ENCODE assay signal across 11 cellular contexts in genomic region chr1:164610528-164611222, GRCh38. TPM values are rescaled to one million over a fixed set of nuclear protein-coding genes. Genes with fewer than 3 reads are reported as not detected.
DNase-seq lines count a peak whose midpoint lies in the region; ATAC-seq and TF ChIP-seq lines count a peak whose summit lies in the region.
"Had no signal": no experiment of that assay in that cellular context is flagged by ENCODE, and none has a peak within 500 bp of the region (broad histone marks: within the 10 kb centered on the region; RNA-seq: fewer than 3 reads in every experiment).

No MANE protein-coding gene starts in this region.

- H3K4me2 ChIP-seq in H9 (ENCODE audit: insufficient read depth, insufficient read length, low read length) = no peak overlapping the region

- H3K27ac Mint-ChIP-seq in H9 = peak overlapping the region in 2 of 3 experiments; percentile 79 to 93; a peak in 5 of 7 replicates
- H3K27ac Mint-ChIP-seq: IgD-negative memory B cell had no signal

- no peak for ATAC-seq in HG03280 (IDR thresholded peaks at IDR 0.05; ENCODE audit: unreplicated experiment)

- H2BK20ac ChIP-seq in H9 (ENCODE audit: low read depth, low read length, poor library complexity, severe bottlenecking) = no peak overlapping the region

- H3K14ac ChIP-seq in H9 (ENCODE audit: insufficient read depth, low read length) = no peak overlapping the region

- H3K27me3 Mint-ChIP-seq in H9 (ENCODE audit: low read depth) = no peaks in the 10 kb centered on the region

- no peak overlapping the region for H3K18ac ChIP-seq in H9 (ENCODE audit: insufficient read length, low read depth, low read length)

- DNase-seq in H9 (no peak), cerebellum (ENCODE audit: low spot score) (peak; percentile 62), superior temporal gyrus (ENCODE audit: extremely low spot score) (no peak), NCI-H2171 (lab: John Stamatoyannopoulos, UW) (no peak), OCI-M1 (lab: John Stamatoyannopoulos, UW) (no peak)
- DNase-seq: brain microvascular endothelial cell, NCI-H1105 had no signal

- no peaks in the 10 kb centered on the region for H3K23me2 ChIP-seq in H9 (ENCODE audit: insufficient read length, low read depth, low read length, poor library complexity, severe bottlenecking)

- H3K36me3 Mint-ChIP-seq in H9 (ENCODE audit: insufficient read depth in 1 of 3, low read depth in 3 of 3) = peaks cover 6 to 10% (median 8%) of the 10 kb centered on the region in 3 experiments; a peak in 5 of 7 replicates
- H3K36me3 Mint-ChIP-seq: IgD-negative memory B cell had no signal

- H3K4ac ChIP-seq in H9 (ENCODE audit: low read depth, low read length) = no peak overlapping the region

- H2BK12ac ChIP-seq in H9 (ENCODE audit: insufficient read length, low read depth, low read length) = no peak overlapping the region

- no peak overlapping the region for H2AFZ ChIP-seq in H9 (ENCODE audit: low read length)

- H3K9me3 ChIP-seq in H9 (ENCODE audit: control insufficient read depth, low read depth, low read length) (no peaks in the 10 kb centered on the region), skeletal muscle tissue (ENCODE audit: control insufficient read depth in 3 of 3, low read length in 3 of 3) (no peaks in the 10 kb centered on the region)

- H4K5ac ChIP-seq in H9 (ENCODE audit: insufficient read length, low read depth, low read length) = no peak overlapping the region

- no peak overlapping the region for H3K56ac ChIP-seq in H9 (ENCODE audit: insufficient read length, low read depth, low read length)

- H4K91ac ChIP-seq in H9 (ENCODE audit: insufficient read length, low read depth, low read length) = no peak overlapping the region

- H3K27me3 ChIP-seq in H9 (ENCODE audit: insufficient read depth, low read length) (no peaks in the 10 kb centered on the region), layer of hippocampus (ENCODE audit: control insufficient read depth, insufficient read depth, low read length) (no peaks in the 10 kb centered on the region), skeletal muscle tissue (ENCODE audit: control insufficient read depth in 3 of 3, insufficient read depth in 3 of 3, low read length in 3 of 3) (no peaks in the 10 kb centered on the region)
- H3K27me3 ChIP-seq: brain microvascular endothelial cell had no signal

- H3K4me1 ChIP-seq in H9 (ENCODE audit: insufficient read depth, low read length) (peaks cover 24% of the 10 kb centered on the region), skeletal muscle tissue (ENCODE audit: control insufficient read depth in 3 of 3, insufficient read depth in 3 of 3, low read length in 3 of 3) (peaks cover 45 to 58% (median 46%) of the 10 kb centered on the region in 3 donors)

- no peak overlapping the region for H3K4me3 Mint-ChIP-seq in H9
- H3K4me3 Mint-ChIP-seq: IgD-negative memory B cell had no signal

- H3K79me2 ChIP-seq in H9 (ENCODE audit: insufficient read depth, low read length) = peaks cover 39% of the 10 kb centered on the region; the same call in 1 of the 2 replicates

- no peak overlapping the region for H3K9ac ChIP-seq in H9 (ENCODE audit: extremely low read depth, insufficient read length, low read length)
- no peak overlapping the region for H3K9ac ChIP-seq in skeletal muscle tissue (ENCODE audit: low read depth in 1 of 3, low read length in 3 of 3)

- no peak overlapping the region for H2BK120ac ChIP-seq in H9 (ENCODE audit: low read depth, low read length, poor library complexity, severe bottlenecking)

- WGBS in H9 (ENCODE audit: extremely low coverage, insufficient read length, low lambda C conversion rate) = no CpG with 5 or more reads among the region's 3 CpGs

- no peak overlapping the region for H4K8ac ChIP-seq in H9 (replicated peaks; ENCODE audit: insufficient read length, low read depth, low read length)

- peaks cover 89 to 96% of the 10 kb centered on the region in 2 experiments for H3K4me1 Mint-ChIP-seq in H9
- H3K4me1 Mint-ChIP-seq: IgD-negative memory B cell had no signal

- no peak overlapping the region for H2AK5ac ChIP-seq in H9 (ENCODE audit: insufficient read length, low read length)

- no peaks in the 10 kb centered on the region for H4K20me1 ChIP-seq in H9 (ENCODE audit: control insufficient read depth, insufficient read depth, insufficient read length)

- no peaks in the 10 kb centered on the region for H3K36me3 ChIP-seq in skeletal muscle tissue (ENCODE audit: control insufficient read depth in 3 of 3, insufficient read depth in 3 of 3, low read length in 3 of 3)
- H3K36me3 ChIP-seq: brain microvascular endothelial cell had no signal

- H3K79me1 ChIP-seq in H9 (ENCODE audit: insufficient read depth, low read depth, low read length, poor library complexity, severe bottlenecking) = peaks cover 8% of the 10 kb centered on the region

- H3K9me3 Mint-ChIP-seq in H9 = no peaks in the 10 kb centered on the region
- H3K9me3 Mint-ChIP-seq: IgD-negative memory B cell had no signal

- H2BK15ac ChIP-seq in H9 (ENCODE audit: low read depth, low read length) = no peak overlapping the region

- no peak overlapping the region for H3K23ac ChIP-seq in H9 (ENCODE audit: insufficient read length, low read depth, low read length)

- H3K27ac ChIP-seq in H9 (ENCODE audit: insufficient read length, low read depth, low read length) (no peak overlapping the region), layer of hippocampus (ENCODE audit: low read depth, low read length) (peak overlapping the region; percentile 16), skeletal muscle tissue (ENCODE audit: low read depth, low read length) (peak overlapping the region; percentile 50)

- no peak overlapping the region for H3T11ph ChIP-seq in H9 (ENCODE audit: low read length)

- H2BK5ac ChIP-seq in H9 (ENCODE audit: insufficient read length, low read length) = no peak overlapping the region

- no peak overlapping the region for H3K4me3 ChIP-seq in skeletal muscle tissue (ENCODE audit: low read length in 3 of 3)

- TF ChIP-seq CTCF in H9 (conservative IDR thresholded peaks at IDR 0.05) = no peak

RNA-seq across cellular contexts. Expression of gene PBX1, which starts 51.7 kb away (rescaled TPM):
- total RNA-seq in H9 (2021) (133 and 142 TPM in 2 replicates), cerebellum (107 TPM), skeletal muscle tissue (53.2 TPM)
